ENCODE assay signal across 8 cellular contexts in the genomic region with DNA sequence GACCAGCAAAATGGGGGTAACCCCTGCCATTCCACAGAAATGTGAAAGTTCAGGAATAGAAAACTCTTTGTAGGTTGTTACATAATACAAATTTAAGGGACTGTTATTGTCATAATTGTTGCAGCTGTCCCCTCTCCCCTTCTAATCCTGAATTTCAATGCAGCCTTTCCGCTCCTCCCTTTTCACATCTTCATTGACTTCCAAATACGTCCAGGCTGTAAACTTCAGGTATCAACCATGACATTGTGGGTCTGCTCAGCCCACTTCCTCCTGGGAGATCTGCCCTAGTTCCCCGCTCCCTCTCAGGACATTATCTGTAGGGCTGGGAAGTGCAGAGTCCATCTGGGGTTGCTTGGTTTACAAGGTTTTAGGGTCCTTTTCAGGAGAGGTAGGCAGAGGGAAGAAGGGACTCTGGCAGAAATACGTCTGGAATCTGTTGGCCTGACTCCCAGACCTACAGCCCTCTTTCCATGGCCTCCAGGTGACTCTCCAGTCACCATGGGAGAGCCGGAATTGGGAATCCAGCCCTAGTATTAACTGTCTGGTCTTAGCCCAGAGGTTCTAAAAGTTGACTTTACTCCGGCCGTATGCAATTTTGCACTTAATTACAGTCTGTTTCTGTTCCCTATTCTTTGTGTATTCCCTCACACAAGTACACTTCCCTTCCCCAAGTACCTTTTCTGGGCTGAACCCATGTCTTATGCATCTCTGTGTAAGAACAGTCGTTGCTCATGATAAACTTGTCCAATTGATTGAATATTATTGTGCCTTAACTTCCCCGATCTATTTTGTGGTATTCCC. TPM values are rescaled to one million over a fixed set of nuclear protein-coding genes. Genes with fewer than 3 reads are reported as not detected.
DNase-seq lines count a peak whose midpoint lies in the region; ATAC-seq and TF ChIP-seq lines count a peak whose summit lies in the region.

No MANE protein-coding gene starts in this region.

- peaks cover 9% of the 10 kb centered on the region for H3K4me1 ChIP-seq in ACC112 (ENCODE audit: control insufficient read depth, insufficient read depth, low read length, unreplicated experiment)

- no peak for TF ChIP-seq CTCF in HFFc6 (IDR thresholded peaks at IDR 0.05)

- DNase-seq in HFFc6 (no peak), naive B cell (peak; percentile 36), DMS79 treated with DMSO at 0.1 percent for 48 hours (lab: John Stamatoyannopoulos, UW) (no peak), posterior cingulate gyrus (no peak), SW 1271 (lab: John Stamatoyannopoulos, UW) (no peak)
- no peak for DNase-seq in activated naive CD4-positive, alpha-beta T cell treated with anti-CD3 and anti-CD28 coated beads, Interleukin-2, amount 50 U/mL, for 72 hours (ENCODE audit: low spot score in 2 of 2)

- no peak overlapping the region for H3K27ac ChIP-seq in ACC112 (ENCODE audit: low read depth, low read length)

- no peaks in the 10 kb centered on the region for H3K79me2 ChIP-seq in ACC112 (ENCODE audit: control insufficient read depth, insufficient read depth, low read length, unreplicated experiment)

- peak overlapping the region; percentile 87 for H3K4me3 ChIP-seq in ACC112 (ENCODE audit: low read depth, low read length)

- H3K27ac Mint-ChIP-seq in HFFc6 (no peak overlapping the region), naive B cell (peak overlapping the region; percentile 61 to 98 (median 96))
- peak overlapping the region; percentile 32 to 98 for H3K27ac Mint-ChIP-seq in activated naive CD4-positive, alpha-beta T cell treated with anti-CD3 and anti-CD28 coated beads, Interleukin-2, amount 50 U/mL, for 72 hours

- H3K27me3 Mint-ChIP-seq in HFFc6 (ENCODE audit: insufficient read depth) = peaks cover 9% of the 10 kb centered on the region
- no peaks in the 10 kb centered on the region for H3K27me3 Mint-ChIP-seq in naive B cell

- no peaks in the 10 kb centered on the region for H3K36me3 ChIP-seq in ACC112 (ENCODE audit: insufficient read depth, low read length)

- no peak for ATAC-seq in activated naive CD4-positive, alpha-beta T cell treated with anti-CD3 and anti-CD28 coated beads, Interleukin-2, amount 50 U/mL, for 72 hours
- ATAC-seq in naive B cell (ENCODE audit: low read depth in 2 of 2) (peak; percentile 18 to 19), HG03521 (IDR thresholded peaks at IDR 0.05; ENCODE audit: unreplicated experiment) (no peak)

- intact Hi-C loops in posterior cingulate gyrus (cut with DNase I) = no loop called here

- H3K4me3 Mint-ChIP-seq in HFFc6 = peak overlapping the region; percentile 66
- peak overlapping the region; percentile 73 to 98 (median 92) for H3K4me3 Mint-ChIP-seq in naive B cell

- no peak overlapping the region for H2AFZ ChIP-seq in ACC112 (ENCODE audit: low read length, unreplicated experiment)

- H3K9me3 Mint-ChIP-seq in HFFc6 (no peaks in the 10 kb centered on the region), naive B cell (peaks cover 0 to 3% (median 0%) of the 10 kb centered on the region in 7 donors)
- peaks cover 0 to 6% of the 10 kb centered on the region in 2 donors for H3K9me3 Mint-ChIP-seq in activated naive CD4-positive, alpha-beta T cell treated with anti-CD3 and anti-CD28 coated beads, Interleukin-2, amount 50 U/mL, for 72 hours

- H3K36me3 Mint-ChIP-seq in HFFc6 (ENCODE audit: low read depth) = no peaks in the 10 kb centered on the region
- peaks cover 15 to 18% of the 10 kb centered on the region in 2 donors for H3K36me3 Mint-ChIP-seq in activated naive CD4-positive, alpha-beta T cell treated with anti-CD3 and anti-CD28 coated beads, Interleukin-2, amount 50 U/mL, for 72 hours
- H3K36me3 Mint-ChIP-seq in naive B cell = peaks cover 0 to 7% of the 10 kb centered on the region in 2 donors

- H3K4me1 Mint-ChIP-seq in HFFc6 (ENCODE audit: low read depth) (peaks cover 18% of the 10 kb centered on the region), naive B cell (peaks cover 49 to 82% (median 71%) of the 10 kb centered on the region in 3 donors)

- peaks cover 57% of the 10 kb centered on the region for H3K27me3 ChIP-seq in ACC112 (ENCODE audit: insufficient read depth, low read length)

RNA-seq across cellular contexts. Expression of a gene that starts 4.7 kb away (rescaled TPM):
- 1 to 10 TPM in 5 of 6 experiments, under 1 TPM in 1; 0.92 to 4.0 (median 3.7) TPM for total RNA-seq in HFFc6 (2021; fragmentation: NEBNext Ultra II Directional; extraction: Animal tissue kit (Norgen Biotek cat#: 25700))
- 100 to 1,000 TPM; 213 to 221 TPM for total RNA-seq in activated naive CD4-positive, alpha-beta T cell treated with anti-CD3 and anti-CD28 coated beads, Interleukin-2, amount 50 U/mL, for 72 hours
- polyA plus RNA-seq in naive B cell (ENCODE audit: low read depth in 6 of 6) = 100 to 1,000 TPM in 2 of 6 donors, 10 to 100 TPM in 4; 60.2 to 124 (median 82.6) TPM

RNA-seq across cellular contexts. Expression of a gene that starts 22.4 kb away (rescaled TPM):
- total RNA-seq in HFFc6 (2021; fragmentation: NEBNext Ultra II Directional; extraction: Animal tissue kit (Norgen Biotek cat#: 25700)) = under 1 TPM in 3 of 6 experiments, not detected in 3; 0.35 to 0.64 (median 0.57) TPM
- 10 to 100 TPM; 13.8 to 25.0 TPM for total RNA-seq in activated naive CD4-positive, alpha-beta T cell treated with anti-CD3 and anti-CD28 coated beads, Interleukin-2, amount 50 U/mL, for 72 hours
- polyA plus RNA-seq in naive B cell (ENCODE audit: low read depth in 6 of 6) = 100 to 1,000 TPM in 4 of 6 donors, 10 to 100 TPM in 2; 42.6 to 239 (median 159) TPM

Comparison
In these comparisons a context has a peak if more than half of its experiments do, and no peak if none do; other contexts are left out.
1. ATAC-seq: peak in naive B cell (2 of 2); none in activated naive CD4-positive, alpha-beta T cell treated with anti-CD3 and anti-CD28 coated beads, Interleukin-2, amount 50 U/mL, for 72 hours (0 of 2) and HG03521 (single experiment).
2. RNA of a gene that starts 4.7 kb away (total RNA-seq): 213 to 221 TPM in activated naive CD4-positive, alpha-beta T cell treated with anti-CD3 and anti-CD28 coated beads, Interleukin-2, amount 50 U/mL, for 72 hours; 0.92 to 4.0 TPM in HFFc6; every median in the first group is over 10 times any median in the second.
3. RNA of a gene that starts 22.4 kb away (total RNA-seq): 13.8 to 25.0 TPM in activated naive CD4-positive, alpha-beta T cell treated with anti-CD3 and anti-CD28 coated beads, Interleukin-2, amount 50 U/mL, for 72 hours; 0.35 to 0.64 TPM in HFFc6; every median in the first group is over 4 times any median in the second.